In genomic region chr3:151283907-151284461, GRCh38 we compare ENCODE assay signal across 9 cellular contexts. TPM values are rescaled to one million over a fixed set of nuclear protein-coding genes. Genes with fewer than 3 reads are reported as not detected.
A peak's percentile ranks its signal among the peaks of the same experiment; 100 is the strongest.
DNase-seq lines count a peak whose midpoint lies in the region; ATAC-seq, FAIRE-seq and TF ChIP-seq lines count a peak whose summit lies in the region.
"Had no signal": no experiment of that assay in that cellular context is flagged by ENCODE, and none has a peak within 500 bp of the region (broad histone marks: within the 10 kb centered on the region; RNA-seq: fewer than 3 reads in every experiment).

No MANE protein-coding gene starts in this region.

- H3K4me1 Mint-ChIP-seq in T-cell: peaks cover 3 to 23% (median 21%) of the 10 kb centered on the region in 3 donors

- 42% methylated on average over 5 of the region's 5 CpGs for WGBS in esophagus muscularis mucosa
- WGBS in sigmoid colon, 2 donors: 10 to 24% methylated on average over 5 of the region's 5 CpGs

- no peaks in the 10 kb centered on the region for H3K27me3 Mint-ChIP-seq in T-cell

- ATAC-seq in T-cell (replicated peaks in 1 of 4) (peak in 2 of 4 experiments; percentile 30 to 31), GM19328 (IDR thresholded peaks at IDR 0.05; ENCODE audit: unreplicated experiment) (no peak)

- FAIRE-seq in D721Med (lab: Jason Lieb, UNC): no peak

- H3K27me3 ChIP-seq in esophagus muscularis mucosa (no peaks in the 10 kb centered on the region), sigmoid colon (no peaks in the 10 kb centered on the region)

- CTCF ChIA-PET in T-cell (lab: Charles Lee): interaction anchor here (0.5 to 2.1 kb wide), 10 partner anchors 9 to 121 kb away, joined by 3 to 12 read pairs (median 4); no protein-coding TSS in a partner anchor

- intact Hi-C loops in esophagus muscularis mucosa (cut with DNase I): loop anchor here (1.0 to 2.0 kb wide), 2 partner anchors 57 to 115 kb away; no protein-coding TSS in a partner anchor
- intact Hi-C loops in sigmoid colon (cut with DNase I): loop anchor here (1.0 to 10.0 kb wide), 2 partner anchors 57 to 551 kb away; no protein-coding TSS in a partner anchor

- peak overlapping the region; percentile 67 to 71 for H3K27ac Mint-ChIP-seq in T-cell

- no peak overlapping the region for H3K4me3 Mint-ChIP-seq in T-cell

- no peak for TF ChIP-seq POLR2A in esophagus muscularis mucosa (IDR thresholded peaks at IDR 0.05; ENCODE audit: low read depth)
- TF ChIP-seq POLR2A in sigmoid colon (IDR thresholded peaks at IDR 0.05): no peak

- H3K9me3 ChIP-seq in esophagus muscularis mucosa (no peaks in the 10 kb centered on the region), sigmoid colon (no peaks in the 10 kb centered on the region)

- peak; percentile 18 for DNase-seq in HCEC 1CT
- no peak for DNase-seq in T-cell
- DNase-seq in esophagus muscularis mucosa (ENCODE audit: extremely low spot score): no peak
- peak; percentile 46 for DNase-seq in sigmoid colon
- DNase-seq in D721Med (ENCODE audit: insufficient read length, low spot score): no peak
- DNase-seq in activated CD4-positive, CD25-positive, alpha-beta regulatory T cell (lab: John Stamatoyannopoulos, UW): no peak
- DNase-seq: cerebellar nuclear complex, NCI-H1105 treated with DMSO at 0.1 percent for 48 hours had no signal

- H3K36me3 ChIP-seq in esophagus muscularis mucosa: no peaks in the 10 kb centered on the region
- no peaks in the 10 kb centered on the region for H3K36me3 ChIP-seq in sigmoid colon

- TF ChIP-seq CTCF in esophagus muscularis mucosa (IDR thresholded peaks at IDR 0.05) (no peak), sigmoid colon (IDR thresholded peaks at IDR 0.05) (no peak), D721Med (IDR thresholded peaks at IDR 0.05; ENCODE audit: insufficient read depth, missing control alignments) (no peak)

- H3K4me3 ChIP-seq in esophagus muscularis mucosa (no peak overlapping the region), sigmoid colon (no peak overlapping the region)

- H3K4me1 ChIP-seq in esophagus muscularis mucosa (peaks cover 0 to 37% (median 19%) of the 10 kb centered on the region in 4 donors), sigmoid colon (peaks cover 0 to 37% (median 15%) of the 10 kb centered on the region in 4 donors)

- H3K27ac ChIP-seq in esophagus muscularis mucosa (replicated peaks in 1 of 4) (peak overlapping the region in 3 of 4 donors; percentile 24 to 48 (median 43)), sigmoid colon (peak overlapping the region in 2 of 4 donors; percentile 4 to 14)

- POLR2A ChIA-PET in T-cell (lab: Charles Lee): interaction anchor here (0.6 kb wide), 2 partner anchors 22 to 1059 kb away, joined by 3 to 6 read pairs; no protein-coding TSS in a partner anchor

- H3K36me3 Mint-ChIP-seq in T-cell: no peaks in the 10 kb centered on the region

- no peaks in the 10 kb centered on the region for H3K9me3 Mint-ChIP-seq in T-cell

- TF ChIP-seq EP300 in esophagus muscularis mucosa (IDR thresholded peaks at IDR 0.05) (no peak), sigmoid colon (IDR thresholded peaks at IDR 0.05) (no peak)

RNA-seq across cellular contexts. Expression of gene P2RY14, which starts 5.6 kb away (rescaled TPM):
- under 1 TPM; 0.30 to 0.73 (median 0.58) TPM for total RNA-seq in T-cell
- 10 to 100 TPM in 3 of 4 donors, 1 to 10 TPM in 1; 3.0 to 14.2 (median 12.4) TPM for total RNA-seq in esophagus muscularis mucosa
- 10 to 100 TPM in 2 of 4 donors, 1 to 10 TPM in 2; 6.5 to 26.7 (median 14.9) TPM for total RNA-seq in sigmoid colon
- 1 to 10 TPM; 2.5 to 4.2 (median 3.4) TPM for polyA plus RNA-seq in sigmoid colon

RNA-seq across cellular contexts. Expression of gene GPR87, which starts 32.6 kb away (rescaled TPM):
- not detected for total RNA-seq in T-cell
- not detected for total RNA-seq in esophagus muscularis mucosa
- not detected for total RNA-seq in sigmoid colon
- under 1 TPM in 1 of 3 donors, not detected in 2; 0.07 TPM for polyA plus RNA-seq in sigmoid colon

RNA-seq across cellular contexts. Expression of gene P2RY13, which starts 45.4 kb away (rescaled TPM):
- total RNA-seq in T-cell: not detected
- 1 to 10 TPM in 3 of 4 donors, under 1 TPM in 1; 0.80 to 2.0 (median 1.4) TPM for total RNA-seq in esophagus muscularis mucosa
- 1 to 10 TPM in 2 of 4 donors, under 1 TPM in 2; 0.28 to 2.3 (median 1.3) TPM for total RNA-seq in sigmoid colon
- polyA plus RNA-seq in sigmoid colon: 1 to 10 TPM in 2 of 3 donors, under 1 TPM in 1; 0.60 to 3.9 (median 3.0) TPM

Comparison
In these comparisons a context has a peak if more than half of its experiments do, and no peak if none do; other contexts are left out.
1. DNase-seq: peak in HCEC 1CT (single experiment) and sigmoid colon (single experiment); none in T-cell (0 of 34), esophagus muscularis mucosa (single experiment), D721Med (single experiment) and activated CD4-positive, CD25-positive, alpha-beta regulatory T cell (0 of 4).